ENCODE assay signal across 23 cellular contexts in genomic region chr3:15541371-15541770, GRCh38. TPM values are rescaled to one million over a fixed set of nuclear protein-coding genes. Genes with fewer than 3 reads are reported as not detected.
DNase-seq lines count a peak whose midpoint lies in the region; ATAC-seq and TF ChIP-seq lines count a peak whose summit lies in the region.
"Had no signal": no experiment of that assay in that cellular context is flagged by ENCODE, and none has a peak within 500 bp of the region (broad histone marks: within the 10 kb centered on the region; RNA-seq: fewer than 3 reads in every experiment).

No MANE protein-coding gene starts in this region.

- no peaks in the 10 kb centered on the region for H3K36me3 ChIP-seq in CD4-positive, CD25-positive, alpha-beta regulatory T cell (ENCODE audit: control insufficient read depth, insufficient read depth, low read length)
- H3K36me3 ChIP-seq in ascending aorta = no peaks in the 10 kb centered on the region
- H3K36me3 ChIP-seq: BLaER1, SJCRH30 had no signal

- intact Hi-C loops in ascending aorta (cut with DNase I) = no loop called here

- peak overlapping the region; percentile 28 for H3K27ac Mint-ChIP-seq in T-helper 1 cell treated with Interleukin-12 subunit alpha and Interleukin-12 subunit beta and Interleukin-4 antibody, amounts not matched to agents 30 μg/mL and 1 μg/mL, for 36 hours
- H3K27ac Mint-ChIP-seq in CD4-positive, CD25-positive, alpha-beta regulatory T cell = peak overlapping the region in 2 of 3 donors; percentile 85 to 88

- H3K9me3 Mint-ChIP-seq in T-helper 1 cell treated with Interleukin-12 subunit alpha and Interleukin-12 subunit beta and Interleukin-4 antibody, amounts not matched to agents 30 μg/mL and 1 μg/mL, for 36 hours = peaks cover 12% of the 10 kb centered on the region
- H3K9me3 Mint-ChIP-seq in CD4-positive, CD25-positive, alpha-beta regulatory T cell = peaks cover 0 to 9% (median 2%) of the 10 kb centered on the region in 7 donors
- H3K9me3 Mint-ChIP-seq: CD8-positive, alpha-beta T cell had no signal

- H3K4me3 Mint-ChIP-seq in T-helper 1 cell treated with Interleukin-12 subunit alpha and Interleukin-12 subunit beta and Interleukin-4 antibody, amounts not matched to agents 30 μg/mL and 1 μg/mL, for 36 hours = no peak overlapping the region
- H3K4me3 Mint-ChIP-seq in CD4-positive, CD25-positive, alpha-beta regulatory T cell = no peak overlapping the region
- H3K4me3 Mint-ChIP-seq: CD8-positive, alpha-beta T cell had no signal

- peaks cover 42% of the 10 kb centered on the region for H3K4me1 Mint-ChIP-seq in T-helper 1 cell treated with Interleukin-12 subunit alpha and Interleukin-12 subunit beta and Interleukin-4 antibody, amounts not matched to agents 30 μg/mL and 1 μg/mL, for 36 hours (ENCODE audit: low read depth)
- peaks cover 21 to 54% (median 43%) of the 10 kb centered on the region in 4 donors for H3K4me1 Mint-ChIP-seq in CD4-positive, CD25-positive, alpha-beta regulatory T cell

- no peak overlapping the region for H3K4me3 ChIP-seq in CD4-positive, CD25-positive, alpha-beta regulatory T cell (ENCODE audit: low read depth, low read length)
- H3K4me3 ChIP-seq in ascending aorta = no peak overlapping the region
- H3K4me3 ChIP-seq: BLaER1, SJCRH30 had no signal

- ATAC-seq in CD4-positive, CD25-positive, alpha-beta regulatory T cell (ENCODE audit: low read depth in 2 of 2) = no peak
- ATAC-seq: CD8-positive, alpha-beta T cell had no signal

- no peak for DNase-seq in T-helper 1 cell
- DNase-seq in CD4-positive, CD25-positive, alpha-beta regulatory T cell = no peak
- DNase-seq in NCI-H82 treated with DMSO at 0.1 percent for 48 hours (lab: John Stamatoyannopoulos, UW; ENCODE audit: unreplicated experiment) = peak; percentile 79
- DNase-seq in mesenteric fat pad (ENCODE audit: low spot score) = peak; percentile 16
- DNase-seq in ascending aorta (ENCODE audit: low spot score in 2 of 2) = no peak
- no peak for DNase-seq in GF-D8 (lab: John Stamatoyannopoulos, UW)
- DNase-seq in COLO829 (ENCODE audit: low spot score) = no peak
- DNase-seq: ACHN; Calu3; CD8-positive, alpha-beta T cell; DMS53; GDM1; KG1; NCI-H1092 treated with DMSO at 0.1 percent for 48 hours; NCI-H1436 treated with DMSO at 0.1 percent for 48 hours; NCI-H1930; NCI-H510A treated with DMSO at 0.1 percent for 48 hours; OCI-M1; SJCRH30 had no signal

- H3K27me3 ChIP-seq in CD4-positive, CD25-positive, alpha-beta regulatory T cell (ENCODE audit: control insufficient read depth, insufficient read depth, low read length) = no peaks in the 10 kb centered on the region
- no peaks in the 10 kb centered on the region for H3K27me3 ChIP-seq in ascending aorta
- H3K27me3 ChIP-seq: BLaER1, SJCRH30 had no signal

- H3K27me3 Mint-ChIP-seq in T-helper 1 cell treated with Interleukin-12 subunit alpha and Interleukin-12 subunit beta and Interleukin-4 antibody, amounts not matched to agents 30 μg/mL and 1 μg/mL, for 36 hours (ENCODE audit: low read depth) = peaks cover 12% of the 10 kb centered on the region
- H3K27me3 Mint-ChIP-seq in CD4-positive, CD25-positive, alpha-beta regulatory T cell = no peaks in the 10 kb centered on the region

- H3K36me3 Mint-ChIP-seq in T-helper 1 cell treated with Interleukin-12 subunit alpha and Interleukin-12 subunit beta and Interleukin-4 antibody, amounts not matched to agents 30 μg/mL and 1 μg/mL, for 36 hours (ENCODE audit: low read depth) = peaks cover 25% of the 10 kb centered on the region
- peaks cover 16% of the 10 kb centered on the region for H3K36me3 Mint-ChIP-seq in CD4-positive, CD25-positive, alpha-beta regulatory T cell
- H3K36me3 Mint-ChIP-seq: CD8-positive, alpha-beta T cell had no signal

- no peak for TF ChIP-seq CTCF in ascending aorta (IDR thresholded peaks at IDR 0.05)

- no peak overlapping the region for H3K27ac ChIP-seq in CD4-positive, CD25-positive, alpha-beta regulatory T cell (ENCODE audit: insufficient read depth, low read length, poor library complexity, severe bottlenecking)
- H3K27ac ChIP-seq in ascending aorta = no peak overlapping the region
- H3K27ac ChIP-seq: 22Rv1, BLaER1, SJCRH30 had no signal

- peaks cover 40% of the 10 kb centered on the region for H3K4me1 ChIP-seq in CD4-positive, CD25-positive, alpha-beta regulatory T cell (ENCODE audit: control insufficient read depth, insufficient read depth, low read length, poor library complexity, severe bottlenecking)
- H3K4me1 ChIP-seq in ascending aorta = peaks cover 0 to 4% of the 10 kb centered on the region in 2 donors
- H3K4me1 ChIP-seq: BLaER1, SJCRH30 had no signal

- no peaks in the 10 kb centered on the region for H3K9me3 ChIP-seq in CD4-positive, CD25-positive, alpha-beta regulatory T cell (ENCODE audit: control insufficient read depth in 2 of 2, low read length in 2 of 2)
- no peaks in the 10 kb centered on the region for H3K9me3 ChIP-seq in ascending aorta
- H3K9me3 ChIP-seq: BLaER1, SJCRH30 had no signal

RNA-seq across cellular contexts. Expression of gene COLQ, which starts 19.9 kb away (rescaled TPM):
- total RNA-seq in CD4-positive, CD25-positive, alpha-beta regulatory T cell = 5.1 TPM
- polyA plus RNA-seq in CD4-positive, CD25-positive, alpha-beta regulatory T cell = 1 to 10 TPM in 2 of 4 donors, under 1 TPM in 2; 0.60 to 1.2 (median 0.89) TPM
- total RNA-seq in mesenteric fat pad (0.74 TPM), ascending aorta (4.6 TPM)
- total RNA-seq: H4 had no signal

RNA-seq across cellular contexts. Expression of gene HACL1, which starts 60.0 kb away (rescaled TPM):
- total RNA-seq in CD4-positive, CD25-positive, alpha-beta regulatory T cell = 35.8 TPM
- 10 to 100 TPM; 35.8 to 44.8 (median 39.1) TPM for polyA plus RNA-seq in CD4-positive, CD25-positive, alpha-beta regulatory T cell
- total RNA-seq in mesenteric fat pad (20.7 TPM), ascending aorta (13.8 TPM)

Comparison
In these comparisons a context has a peak if more than half of its experiments do, and no peak if none do; other contexts are left out.
1. DNase-seq: peak in NCI-H82 treated with DMSO at 0.1 percent for 48 hours (single experiment) and mesenteric fat pad (single experiment); none in T-helper 1 cell (0 of 5), CD4-positive, CD25-positive, alpha-beta regulatory T cell (0 of 3), ascending aorta (0 of 2), GF-D8 (single experiment) and COLO829 (single experiment).